ENCODE assay signal across 1 cellular context in the genomic region with DNA sequence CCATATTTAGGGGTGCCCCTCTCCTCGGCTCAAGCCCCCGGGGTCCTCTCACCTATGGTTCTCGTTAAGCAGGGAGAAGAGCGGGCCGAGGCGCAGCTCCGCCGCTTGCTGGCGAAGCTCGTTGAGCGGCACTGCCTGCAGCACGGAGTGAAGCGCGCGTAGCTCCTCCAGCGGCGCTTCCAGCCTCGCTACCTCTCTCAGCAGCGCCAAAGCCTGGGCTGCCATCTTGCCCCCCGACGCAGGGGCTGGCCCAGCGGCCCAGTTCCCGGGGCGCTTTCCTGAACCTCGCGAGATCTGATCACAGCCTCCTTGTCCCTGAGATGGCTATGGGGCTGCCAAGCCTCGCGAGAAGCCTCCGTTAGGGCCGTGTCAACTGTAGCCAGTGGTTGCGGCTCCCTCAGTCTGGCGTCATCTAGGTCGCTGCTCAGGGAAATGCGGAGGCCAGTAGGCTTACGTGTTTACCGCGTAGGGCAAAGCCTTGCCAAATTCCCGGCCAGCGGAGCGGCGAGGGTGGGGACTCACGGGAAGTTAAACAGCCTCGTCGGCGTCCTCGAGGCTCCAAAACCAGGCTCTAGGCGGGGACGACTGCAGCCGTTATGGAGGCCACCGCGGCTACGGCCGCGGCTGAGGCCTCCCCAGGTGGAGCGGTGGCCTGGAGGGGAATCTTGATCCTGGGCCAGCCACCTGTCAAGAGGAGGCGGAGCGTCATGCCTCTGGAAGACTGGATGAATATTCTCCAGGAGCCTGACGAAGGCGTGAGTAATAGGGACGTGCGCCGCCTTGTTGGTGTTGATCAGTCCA.
TF ChIP-seq lines count a peak whose summit lies in the region.

PSMD5 (minus strand) TSS at position 238 of the 801 bp plus-strand sequence; CDS start at position 225, 13 bp downstream.

TF ChIP-seq in liver, 16 proteins besides CTCF, POLR2A, EP300 and RAD21 (continued from another document):
- TF ChIP-seq YY1 (IDR thresholded peaks at IDR 0.05) (peak; percentile 98), GABPA (IDR thresholded peaks at IDR 0.05 in 1 of 2, conservative IDR thresholded peaks at IDR 0.05 in 1 of 2) (peak in 1 of 2 donors; percentile 63), FOXA1 (IDR thresholded peaks at IDR 0.05) (peak; percentile 0)
- TF ChIP-seq, protein P1, sequence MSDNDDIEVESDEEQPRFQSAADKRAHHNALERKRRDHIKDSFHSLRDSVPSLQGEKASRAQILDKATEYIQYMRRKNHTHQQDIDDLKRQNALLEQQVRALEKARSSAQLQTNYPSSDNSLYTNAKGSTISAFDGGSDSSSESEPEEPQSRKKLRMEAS (IDR thresholded peaks at IDR 0.05) = peak; percentile 50
TF ChIP-seq in liver: peak in this region for 13.
